8 cellular contexts compared by ENCODE assay signal in the genomic region with DNA sequence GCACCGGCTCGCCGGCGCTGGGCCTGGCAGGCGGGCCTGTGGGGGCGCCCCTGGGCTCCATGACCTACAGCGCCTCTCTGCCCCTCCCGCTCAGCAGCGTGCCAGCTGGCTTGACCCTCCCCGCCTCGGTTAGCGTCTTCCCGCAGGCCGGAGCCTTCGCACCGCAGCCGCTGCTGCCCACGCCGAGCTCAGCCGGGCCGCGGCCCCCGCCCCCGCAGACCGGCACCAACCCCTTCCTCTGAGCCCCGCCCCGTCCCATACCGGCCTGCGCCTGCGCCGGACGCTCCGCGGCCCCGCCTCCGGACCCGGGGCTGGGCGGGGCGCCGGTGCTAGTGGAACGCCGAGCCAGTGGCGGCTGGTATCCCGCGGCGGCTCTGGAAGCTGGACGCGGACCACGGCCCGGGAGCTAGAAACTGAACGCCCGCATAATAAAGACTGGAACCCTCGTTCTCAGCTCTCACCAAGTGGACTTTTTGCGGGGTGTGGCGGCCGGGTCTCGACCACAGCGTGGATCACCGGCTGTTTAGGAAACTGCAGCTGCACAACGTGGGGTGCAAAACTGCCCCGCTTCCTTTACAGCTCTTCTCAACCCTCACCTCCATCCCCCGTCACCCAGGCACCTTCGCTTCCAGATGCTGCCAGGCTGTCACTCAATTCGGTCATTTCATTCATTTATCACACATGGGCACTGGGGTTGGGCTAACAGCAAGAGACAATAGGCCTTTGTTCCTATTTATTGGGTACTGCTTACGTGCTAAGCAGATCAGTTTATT. TPM values are rescaled to one million over a fixed set of nuclear protein-coding genes. Genes with fewer than 3 reads are reported as not detected.
DNase-seq lines count a peak whose midpoint lies in the region; ATAC-seq lines count a peak whose summit lies in the region.

No MANE protein-coding gene starts in this region.

- H3K36me3 Mint-ChIP-seq in activated CD8-positive, alpha-beta T cell treated with anti-CD3 and anti-CD28 coated beads, Interleukin-2, amount 10 ng/mL, durations not matched to agents 7 days and 5 days (ENCODE audit: low read depth) = no peaks in the 10 kb centered on the region

- CTCF ChIA-PET in activated CD8-positive, alpha-beta T cell treated with anti-CD3 and anti-CD28 coated beads, Interleukin-2, amount 10 ng/mL, durations not matched to agents 7 days and 5 days (lab: Charles Lee) = interaction anchor here (0.7 to 2.1 kb wide), 18 partner anchors 9 to 344 kb away, joined by 3 to 8 read pairs (median 3); a partner anchor contains a TSS

- POLR2A ChIA-PET in activated CD8-positive, alpha-beta T cell treated with anti-CD3 and anti-CD28 coated beads, Interleukin-2, amount 10 ng/mL, durations not matched to agents 7 days and 5 days (lab: Charles Lee) = interaction anchor here (1.1 kb wide), 1 partner anchor 63 kb away, joined by 3 read pairs; no protein-coding TSS in a partner anchor

- peaks cover 22% of the 10 kb centered on the region for H3K4me1 Mint-ChIP-seq in activated CD8-positive, alpha-beta T cell treated with anti-CD3 and anti-CD28 coated beads, Interleukin-2, amount 10 ng/mL, durations not matched to agents 7 days and 5 days (ENCODE audit: low read depth)

- ATAC-seq in HG03439 (IDR thresholded peaks at IDR 0.05; ENCODE audit: unreplicated experiment) = peak; percentile 64
- ATAC-seq in activated CD8-positive, alpha-beta T cell treated with anti-CD3 and anti-CD28 coated beads, Interleukin-2, amount 10 ng/mL, durations not matched to agents 7 days and 5 days = peak; percentile 93

- DNase-seq in C1 segment of cervical spinal cord (lab: John Stamatoyannopoulos, UW) (peak; percentile 19 to 90 (median 76)), GM19240 (ENCODE audit: insufficient read length, low spot score) (peak; percentile 94), NCI-H748 treated with DMSO at 0.1 percent for 48 hours (lab: John Stamatoyannopoulos, UW) (peak; percentile 57), medulla oblongata (ENCODE audit: extremely low spot score) (peak; percentile 90)
- peak; percentile 83 for DNase-seq in activated CD8-positive, alpha-beta T cell treated with anti-CD3 and anti-CD28 coated beads, Interleukin-2, amount 10 ng/mL, durations not matched to agents 7 days and 5 days
- DNase-seq in effector CD4-positive, alpha-beta T cell = peak; percentile 68
- DNase-seq in stimulated activated CD4-positive, alpha-beta T cell treated with anti-CD3 and anti-CD28 coated beads, TNF-alpha, amount 100 ng/mL, for 48 hours (ENCODE audit: low read depth in 3 of 3) = peak; percentile 65 to 88 (median 71)

- H3K4me3 Mint-ChIP-seq in activated CD8-positive, alpha-beta T cell treated with anti-CD3 and anti-CD28 coated beads, Interleukin-2, amount 10 ng/mL, durations not matched to agents 7 days and 5 days = peak overlapping the region; percentile 73

- H3K27ac Mint-ChIP-seq in activated CD8-positive, alpha-beta T cell treated with anti-CD3 and anti-CD28 coated beads, Interleukin-2, amount 10 ng/mL, durations not matched to agents 7 days and 5 days = peak overlapping the region; percentile 58

- no peaks in the 10 kb centered on the region for H3K9me3 Mint-ChIP-seq in activated CD8-positive, alpha-beta T cell treated with anti-CD3 and anti-CD28 coated beads, Interleukin-2, amount 10 ng/mL, durations not matched to agents 7 days and 5 days (ENCODE audit: insufficient read depth)

- H3K27me3 Mint-ChIP-seq in activated CD8-positive, alpha-beta T cell treated with anti-CD3 and anti-CD28 coated beads, Interleukin-2, amount 10 ng/mL, durations not matched to agents 7 days and 5 days (ENCODE audit: low read depth) = peaks cover 13% of the 10 kb centered on the region

RNA-seq across cellular contexts. Expression of a gene that starts 4.9 kb away (rescaled TPM):
- 10 to 100 TPM; 23.9 to 27.3 TPM for total RNA-seq in activated CD8-positive, alpha-beta T cell treated with anti-CD3 and anti-CD28 coated beads, Interleukin-2, amount 10 ng/mL, durations not matched to agents 7 days and 5 days

RNA-seq across cellular contexts. Expression of a gene that starts 9.6 kb away (rescaled TPM):
- not detected for total RNA-seq in activated CD8-positive, alpha-beta T cell treated with anti-CD3 and anti-CD28 coated beads, Interleukin-2, amount 10 ng/mL, durations not matched to agents 7 days and 5 days

RNA-seq across cellular contexts. Expression of a gene that starts 18.4 kb away (rescaled TPM):
- not detected for total RNA-seq in activated CD8-positive, alpha-beta T cell treated with anti-CD3 and anti-CD28 coated beads, Interleukin-2, amount 10 ng/mL, durations not matched to agents 7 days and 5 days

RNA-seq across cellular contexts. Expression of a gene that starts 33.9 kb away (rescaled TPM):
- total RNA-seq in activated CD8-positive, alpha-beta T cell treated with anti-CD3 and anti-CD28 coated beads, Interleukin-2, amount 10 ng/mL, durations not matched to agents 7 days and 5 days = 1 to 10 TPM; 7.7 to 9.3 TPM

Comparison
In these comparisons a context has a peak if more than half of its experiments do, and no peak if none do; other contexts are left out.
1. Peak in every context shown above with its lines: DNase-seq and ATAC-seq.